ENCODE assay signal across 26 cellular contexts in the genomic region with DNA sequence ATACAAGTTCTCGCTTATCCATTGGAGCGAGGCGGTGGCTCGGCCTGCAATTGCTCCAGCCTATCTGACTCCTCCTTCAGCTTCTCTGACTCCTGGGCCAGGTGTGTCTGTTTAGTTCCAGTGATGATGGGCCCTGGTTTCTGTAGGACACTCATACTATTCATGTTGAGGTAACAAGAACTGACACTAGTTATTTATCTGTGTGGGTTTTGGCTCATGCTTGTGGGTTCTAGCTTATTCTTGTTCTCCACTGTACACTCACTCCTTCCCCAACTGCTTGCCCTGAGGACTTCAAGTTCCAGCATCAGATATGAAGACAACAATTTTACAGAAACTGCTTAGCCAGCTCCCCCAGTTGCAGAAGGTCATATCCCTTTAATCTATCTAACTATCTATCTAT.
"Had no signal": no experiment of that assay in that cellular context is flagged by ENCODE, and none has a peak within 500 bp of the region (broad histone marks: within the 10 kb centered on the region; RNA-seq: fewer than 3 reads in every experiment).

No MANE protein-coding gene starts in this region.

- H3K36me3 ChIP-seq: esophagus squamous epithelium, prostate gland, right atrium auricular region, suprapubic skin, transverse colon had no signal

- H3K27ac Mint-ChIP-seq: immature natural killer cell; naive thymus-derived CD8-positive, alpha-beta T cell; stimulated activated naive CD8-positive, alpha-beta T cell treated with anti-CD3 and anti-CD28 coated beads, Interleukin-15, Interleukin-2, amounts not matched to agents 100 ng/mL and 50 ng/mL, for 24 hours had no signal

- ATAC-seq: naive thymus-derived CD8-positive, alpha-beta T cell; sciatic nerve had no signal

- H3K27ac ChIP-seq: coronary artery, esophagus squamous epithelium, prostate gland, right atrium auricular region, suprapubic skin, transverse colon had no signal

- H3K4me3 ChIP-seq: coronary artery, esophagus squamous epithelium, lung, prostate gland, right atrium auricular region, smooth muscle cell, suprapubic skin, transverse colon had no signal

- FAIRE-seq: endothelial cell of umbilical vein, frontal cortex had no signal

- H3K4me2 ChIP-seq: smooth muscle cell had no signal

- H3K27me3 Mint-ChIP-seq: naive thymus-derived CD8-positive, alpha-beta T cell; stimulated activated naive CD8-positive, alpha-beta T cell treated with anti-CD3 and anti-CD28 coated beads, Interleukin-15, Interleukin-2, amounts not matched to agents 100 ng/mL and 50 ng/mL, for 24 hours had no signal

- H3K4me1 Mint-ChIP-seq: immature natural killer cell; naive thymus-derived CD8-positive, alpha-beta T cell; nephron progenitor cell had no signal

- H3K9me3 ChIP-seq: esophagus squamous epithelium, prostate gland, right atrium auricular region, suprapubic skin, transverse colon had no signal

- DNase-seq: dermis blood vessel endothelial cell; effector memory CD4-positive, alpha-beta T cell; esophagus squamous epithelium; hypothalamus; immature natural killer cell; islet precursor cell; mesendoderm; midbrain; naive thymus-derived CD8-positive, alpha-beta T cell; nephron progenitor cell; nucleus accumbens; stimulated activated CD4-positive, alpha-beta T cell treated with anti-CD3 and anti-CD28 coated beads, Interleukin-12 subunit alpha, Interleukin-12 subunit beta, amount 100 ng/mL, for 4 hours; stimulated activated CD4-positive, alpha-beta T cell treated with anti-CD3 and anti-CD28 coated beads, Interleukin-1b, Interleukin-23, amount 100 ng/mL, for 48 hours; stimulated activated CD4-positive, alpha-beta T cell treated with anti-CD3 and anti-CD28 coated beads, Interleukin-4, amount 100 ng/mL, for 1 hour; stimulated activated CD8-positive, alpha-beta memory T cell treated with anti-CD3 and anti-CD28 coated beads, Interleukin-4, amount 100 ng/mL, for 48 hours; transverse colon had no signal

- H3K4me1 ChIP-seq: esophagus squamous epithelium, prostate gland, right atrium auricular region, suprapubic skin, transverse colon had no signal

- H3K27me3 ChIP-seq: esophagus squamous epithelium, right atrium auricular region, suprapubic skin, transverse colon had no signal

- H3K4me3 Mint-ChIP-seq: immature natural killer cell; naive thymus-derived CD8-positive, alpha-beta T cell; nephron progenitor cell; stimulated activated naive CD8-positive, alpha-beta T cell treated with anti-CD3 and anti-CD28 coated beads, Interleukin-15, Interleukin-2, amounts not matched to agents 100 ng/mL and 50 ng/mL, for 24 hours had no signal
